Comparison of ENCODE assay signal across 24 cellular contexts in the genomic region with DNA sequence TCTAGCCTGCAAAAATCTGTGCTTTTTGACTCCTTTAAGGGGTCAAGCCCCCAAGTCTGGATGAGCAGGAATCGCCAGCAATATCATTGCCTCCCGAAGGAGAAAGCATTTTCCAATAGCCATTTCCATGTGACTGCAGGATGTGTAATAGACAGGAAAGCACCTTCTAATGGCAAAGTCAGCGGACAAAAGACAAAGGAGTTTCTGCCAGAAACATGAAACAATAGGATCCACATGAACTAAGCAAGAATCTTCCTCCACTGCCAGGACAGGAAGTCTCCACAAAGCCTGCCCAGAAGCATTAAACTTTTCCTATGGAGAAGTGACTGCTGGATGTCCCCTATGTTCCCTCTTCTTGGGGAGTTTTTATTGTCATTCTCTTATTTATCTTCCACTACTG.
"Had no signal": no experiment of that assay in that cellular context is flagged by ENCODE, and none has a peak within 500 bp of the region (broad histone marks: within the 10 kb centered on the region; RNA-seq: fewer than 3 reads in every experiment).

No MANE protein-coding gene starts in this region.

- H3K4me1 Mint-ChIP-seq: immature natural killer cell; naive B cell; stimulated activated effector memory CD8-positive, alpha-beta T cell treated with anti-CD3 and anti-CD28 coated beads, Interleukin-12 subunit alpha, Interleukin-12 subunit beta, amount 100 ng/mL, for 72 hours had no signal

- H3K36me3 Mint-ChIP-seq: immature natural killer cell; mesothelial cell of epicardium; naive B cell; natural killer cell treated with Interleukin-12 subunit alpha and Interleukin-12 subunit beta and Interleukin-15 and Interleukin-18, amount 100 ng/mL, for 72 hours; stimulated activated effector memory CD8-positive, alpha-beta T cell treated with anti-CD3 and anti-CD28 coated beads, Interleukin-12 subunit alpha, Interleukin-12 subunit beta, amount 100 ng/mL, for 72 hours; type B pancreatic cell had no signal

- DNase-seq: central memory CD4-positive, alpha-beta T cell; effector CD8-positive, alpha-beta T cell; hippocampal formation; immature natural killer cell; islet precursor cell; mesenchymal stem cell; mucosa of descending colon; naive B cell; occipital lobe; ovary; retina; stimulated activated CD4-positive, alpha-beta T cell treated with anti-CD3 and anti-CD28 coated beads, Interleukin-2, amount 100 ng/mL, for 24 hours; stimulated activated CD4-positive, alpha-beta T cell treated with anti-CD3 and anti-CD28 coated beads, Interleukin-4, amount 100 ng/mL, for 24 hours; stimulated activated naive CD4-positive, alpha-beta T cell treated with Interleukin-2 at 50 U/mL for 16 hours; stomach had no signal

- ATAC-seq: foreskin keratinocyte; gastroesophageal sphincter; mucosa of descending colon; stimulated activated effector memory CD8-positive, alpha-beta T cell treated with anti-CD3 and anti-CD28 coated beads, Interleukin-12 subunit alpha, Interleukin-12 subunit beta, amount 100 ng/mL, for 72 hours had no signal

- H3K36me3 ChIP-seq: esophagus muscularis mucosa, gastroesophageal sphincter, heart left ventricle, ovary, stomach, thyroid gland had no signal

- H3K9me3 ChIP-seq: esophagus muscularis mucosa, gastroesophageal sphincter, heart left ventricle, mucosa of descending colon, ovary, stomach, thyroid gland had no signal

- H3K27me3 ChIP-seq: esophagus muscularis mucosa, foreskin keratinocyte, gastroesophageal sphincter, heart left ventricle, ovary, stomach, thyroid gland had no signal

- H3K4me3 Mint-ChIP-seq: immature natural killer cell; mesothelial cell of epicardium; naive B cell; natural killer cell treated with Interleukin-12 subunit alpha and Interleukin-12 subunit beta and Interleukin-15 and Interleukin-18, amount 100 ng/mL, for 72 hours; stimulated activated effector memory CD8-positive, alpha-beta T cell treated with anti-CD3 and anti-CD28 coated beads, Interleukin-12 subunit alpha, Interleukin-12 subunit beta, amount 100 ng/mL, for 72 hours; type B pancreatic cell had no signal

- H3K9me3 Mint-ChIP-seq: mesothelial cell of epicardium, type B pancreatic cell had no signal

- H3K27ac Mint-ChIP-seq: immature natural killer cell; naive B cell; natural killer cell treated with Interleukin-12 subunit alpha and Interleukin-12 subunit beta and Interleukin-15 and Interleukin-18, amount 100 ng/mL, for 72 hours; stimulated activated effector memory CD8-positive, alpha-beta T cell treated with anti-CD3 and anti-CD28 coated beads, Interleukin-12 subunit alpha, Interleukin-12 subunit beta, amount 100 ng/mL, for 72 hours; type B pancreatic cell had no signal

- H3K27me3 Mint-ChIP-seq: naive B cell; natural killer cell treated with Interleukin-12 subunit alpha and Interleukin-12 subunit beta and Interleukin-15 and Interleukin-18, amount 100 ng/mL, for 72 hours had no signal

- H3K4me1 ChIP-seq: foreskin keratinocyte, gastroesophageal sphincter, stomach had no signal

- H3K27ac ChIP-seq: esophagus muscularis mucosa, foreskin keratinocyte, gastroesophageal sphincter, ovary, stomach, thyroid gland had no signal

- H3K4me3 ChIP-seq: esophagus muscularis mucosa, gastroesophageal sphincter, heart left ventricle, mucosa of descending colon, ovary, stomach, thyroid gland had no signal
